12 cellular contexts compared by ENCODE assay signal in genomic region chr19:10432736-10433130, GRCh38. TPM values are rescaled to one million over a fixed set of nuclear protein-coding genes. Genes with fewer than 3 reads are reported as not detected.
DNase-seq lines count a peak whose midpoint lies in the region; ATAC-seq, FAIRE-seq and TF ChIP-seq lines count a peak whose summit lies in the region.
"Had no signal": no experiment of that assay in that cellular context is flagged by ENCODE, and none has a peak within 500 bp of the region (broad histone marks: within the 10 kb centered on the region; RNA-seq: fewer than 3 reads in every experiment).

No MANE protein-coding gene starts in this region.

- in situ Hi-C loops in G401 (cut with HindIII; ENCODE audit: low sequenced_read_pairs), result no loop called here

- H3K4me3 ChIP-seq in SK-N-MC (peak overlapping the region; percentile 70), fibroblast of mammary gland (ENCODE audit: control insufficient read depth, low read depth, low read length) (peak overlapping the region; percentile 23), skeletal muscle satellite cell (ENCODE audit: low read length) (no peak overlapping the region)

- ATAC-seq in HG03439 (IDR thresholded peaks at IDR 0.05; ENCODE audit: unreplicated experiment), result no peak
- no peak for ATAC-seq in GM18517 (IDR thresholded peaks at IDR 0.05; ENCODE audit: unreplicated experiment)

- no peak overlapping the region for H3K9ac ChIP-seq in SK-N-MC (ENCODE audit: insufficient read length)
- no peak overlapping the region for H3K9ac ChIP-seq in skeletal muscle satellite cell (ENCODE audit: low read depth, low read length)

- H3K4me2 ChIP-seq in skeletal muscle satellite cell (ENCODE audit: low read length), result peak overlapping the region; percentile 86

- DNase-seq in GM12892 (ENCODE audit: insufficient read length) (no peak), SK-N-MC (ENCODE audit: low read depth, low spot score) (no peak), fibroblast of mammary gland (ENCODE audit: low read depth) (no peak), G401 (ENCODE audit: low spot score) (no peak), HT-29 (ENCODE audit: low spot score) (no peak)
- DNase-seq: NCI-H1048; SIG-M5; stimulated activated CD4-positive, alpha-beta T cell treated with anti-CD3 and anti-CD28 coated beads, Interleukin-4, amount 100 ng/mL, for 24 hours had no signal

- H3K36me3 ChIP-seq in SK-N-MC (ENCODE audit: insufficient read depth, low read length), result no peaks in the 10 kb centered on the region
- no peaks in the 10 kb centered on the region for H3K36me3 ChIP-seq in skeletal muscle satellite cell (ENCODE audit: insufficient read depth, low read length)

- peaks cover 17% of the 10 kb centered on the region for H3K4me1 ChIP-seq in skeletal muscle satellite cell (ENCODE audit: control insufficient read depth, insufficient read depth, low read length)

- TF ChIP-seq POLR2A in GM12892 (IDR thresholded peaks at IDR 0.05; ENCODE audit: low read depth, low read length), result no peak

- no peak for TF ChIP-seq CTCF in fibroblast of mammary gland (conservative IDR thresholded peaks at IDR 0.05; ENCODE audit: control insufficient read depth, insufficient read depth, low read depth, low read length)

- H3K9me3 ChIP-seq in SK-N-MC (ENCODE audit: low read depth, low read length) (no peaks in the 10 kb centered on the region), skeletal muscle satellite cell (replicated peaks; ENCODE audit: low read length) (no peaks in the 10 kb centered on the region)

- H3K27ac ChIP-seq in SK-N-MC, result peak overlapping the region; percentile 84

- peak; percentile 42 for FAIRE-seq in GM12892 (lab: Jason Lieb, UNC)
- FAIRE-seq: islet of Langerhans had no signal

- H3K27me3 ChIP-seq in skeletal muscle satellite cell (ENCODE audit: control insufficient read depth, insufficient read depth, low read length), result peaks cover 5% of the 10 kb centered on the region

RNA-seq across cellular contexts. Expression of gene PDE4A, which starts 12.4 kb away (rescaled TPM):
- polyA plus RNA-seq in GM12892 (2012; ENCODE audit: missing spikeins), result 4.5 TPM
- 3.5 and 5.6 TPM in 2 replicates for total RNA-seq in skeletal muscle satellite cell (2012; rRNA removed)
- 7.6 and 10.7 TPM in 2 replicates for total RNA-seq in G401 (2014; rRNA removed; shearing (Covaris generic))
- total RNA-seq in HT-29 (2014; rRNA removed; shearing (Covaris generic)), result 0.16 and 0.36 TPM in 2 replicates

RNA-seq across cellular contexts. Expression of gene CDC37, which starts 29.4 kb away (rescaled TPM):
- 114 TPM for polyA plus RNA-seq in GM12892 (2012; ENCODE audit: missing spikeins)
- total RNA-seq in skeletal muscle satellite cell (2012; rRNA removed), result 210 and 249 TPM in 2 replicates
- total RNA-seq in G401 (2014; rRNA removed; shearing (Covaris generic)), result 298 and 319 TPM in 2 replicates
- total RNA-seq in HT-29 (2014; rRNA removed; shearing (Covaris generic)), result 239 and 271 TPM in 2 replicates

RNA-seq across cellular contexts. Expression of gene TYK2, which starts 52.4 kb away (rescaled TPM):
- 197 TPM for polyA plus RNA-seq in GM12892 (2012; ENCODE audit: missing spikeins)
- total RNA-seq in skeletal muscle satellite cell (2012; rRNA removed), result 65.9 and 74.0 TPM in 2 replicates
- 82.0 and 134 TPM in 2 replicates for total RNA-seq in G401 (2014; rRNA removed; shearing (Covaris generic))
- 81.1 and 107 TPM in 2 replicates for total RNA-seq in HT-29 (2014; rRNA removed; shearing (Covaris generic))
